In the genomic region with DNA sequence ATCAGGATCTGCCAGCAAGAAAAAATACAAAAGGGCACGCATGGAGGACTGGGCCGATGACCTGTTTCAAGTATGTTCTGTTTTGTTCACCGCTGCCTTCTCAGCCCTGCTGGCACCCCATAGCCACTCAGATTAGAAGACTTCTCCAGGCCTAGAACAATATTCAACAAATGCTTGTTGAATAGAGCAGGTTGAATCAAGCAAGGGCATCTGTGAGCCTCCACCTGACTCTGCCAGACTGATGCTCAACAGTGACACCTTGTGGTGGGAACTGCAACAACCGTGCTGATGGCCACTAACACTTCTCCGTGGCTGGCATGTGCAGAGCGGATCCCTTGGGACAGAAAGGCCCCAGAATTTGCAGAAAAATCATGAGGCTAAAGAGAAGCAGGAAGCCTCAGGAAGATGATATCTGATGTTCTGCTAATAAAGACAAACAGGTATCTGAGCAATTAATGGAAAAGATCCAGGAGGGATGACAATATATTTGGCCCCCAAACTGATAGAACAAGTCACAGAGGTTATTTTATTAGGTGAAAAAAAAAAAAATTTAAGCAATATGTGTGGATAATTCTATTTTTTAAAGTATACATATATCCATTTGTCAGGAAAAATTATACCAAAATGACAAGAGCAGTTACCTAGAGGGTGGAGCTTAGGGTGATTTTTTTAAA, we compare ENCODE assay signal across 8 cellular contexts.
DNase-seq lines count a peak whose midpoint lies in the region; ATAC-seq and TF ChIP-seq lines count a peak whose summit lies in the region.

No MANE protein-coding gene starts in this region.

- ATAC-seq in activated naive CD8-positive, alpha-beta T cell treated with anti-CD3 and anti-CD28 coated beads, Interleukin-2, amount 50 U/mL, for 24 hours: peak; percentile 34
- ATAC-seq in left lobe of liver (peak; percentile 84), HG02840 (IDR thresholded peaks at IDR 0.05; ENCODE audit: low FRiP score, unreplicated experiment) (no peak), GM19452 (IDR thresholded peaks at IDR 0.05; ENCODE audit: unreplicated experiment) (no peak)

- no peak overlapping the region for H3K4me3 Mint-ChIP-seq in activated naive CD8-positive, alpha-beta T cell treated with anti-CD3 and anti-CD28 coated beads, Interleukin-2, amount 50 U/mL, for 24 hours

- no peaks in the 10 kb centered on the region for H3K36me3 ChIP-seq in NT2/D1 (ENCODE audit: insufficient read depth, insufficient read length, low read length)

- peaks cover 6% of the 10 kb centered on the region for H3K27me3 Mint-ChIP-seq in activated naive CD8-positive, alpha-beta T cell treated with anti-CD3 and anti-CD28 coated beads, Interleukin-2, amount 50 U/mL, for 24 hours

- H3K4me1 Mint-ChIP-seq in activated naive CD8-positive, alpha-beta T cell treated with anti-CD3 and anti-CD28 coated beads, Interleukin-2, amount 50 U/mL, for 24 hours: no peaks in the 10 kb centered on the region

- DNase-seq in DMS79 (lab: John Stamatoyannopoulos, UW): peak; percentile 20
- DNase-seq in HL-60 (ENCODE audit: low read depth in 1 of 2, low spot score in 1 of 2): peak; percentile 51 to 59
- DNase-seq in NT2/D1 (ENCODE audit: low read depth, low spot score): peak; percentile 65
- DNase-seq in activated naive CD8-positive, alpha-beta T cell treated with anti-CD3 and anti-CD28 coated beads, Interleukin-2, amount 50 U/mL, for 24 hours: peak; percentile 63
- DNase-seq in left lobe of liver (ENCODE audit: low spot score): peak; percentile 58
- DNase-seq in superior temporal gyrus (ENCODE audit: extremely low spot score): peak; percentile 62

- H3K27me3 ChIP-seq in HL-60 (ENCODE audit: insufficient read depth, poor library complexity, severe bottlenecking) (no peaks in the 10 kb centered on the region), NT2/D1 (ENCODE audit: insufficient read depth, insufficient read length) (no peaks in the 10 kb centered on the region)

- TF ChIP-seq CTCF in HL-60 (IDR thresholded peaks at IDR 0.05; ENCODE audit: insufficient read depth, low read length): peak; percentile 78

- no peaks in the 10 kb centered on the region for H3K9me3 ChIP-seq in NT2/D1 (ENCODE audit: insufficient read depth, low read length)

- H3K27ac ChIP-seq in HL-60 (replicated peaks): no peak overlapping the region

- no peak overlapping the region for H3K27ac Mint-ChIP-seq in activated naive CD8-positive, alpha-beta T cell treated with anti-CD3 and anti-CD28 coated beads, Interleukin-2, amount 50 U/mL, for 24 hours

- peaks cover 5% of the 10 kb centered on the region for H3K9me3 Mint-ChIP-seq in activated naive CD8-positive, alpha-beta T cell treated with anti-CD3 and anti-CD28 coated beads, Interleukin-2, amount 50 U/mL, for 24 hours

- no peaks in the 10 kb centered on the region for H3K36me3 Mint-ChIP-seq in activated naive CD8-positive, alpha-beta T cell treated with anti-CD3 and anti-CD28 coated beads, Interleukin-2, amount 50 U/mL, for 24 hours (ENCODE audit: low read depth)

- no peak overlapping the region for H3K4me3 ChIP-seq in HL-60 (replicated peaks; ENCODE audit: insufficient read depth, low read length)
- no peak overlapping the region for H3K4me3 ChIP-seq in NT2/D1 (ENCODE audit: insufficient read length, low read depth)

- H3K9ac ChIP-seq in NT2/D1 (ENCODE audit: insufficient read length, low read depth): no peak overlapping the region

- H3K4me1 ChIP-seq in NT2/D1 (ENCODE audit: insufficient read depth, insufficient read length): no peaks in the 10 kb centered on the region

Comparison
In these comparisons a context has a peak if more than half of its experiments do, and no peak if none do; other contexts are left out.
1. ATAC-seq: peak in activated naive CD8-positive, alpha-beta T cell treated with anti-CD3 and anti-CD28 coated beads, Interleukin-2, amount 50 U/mL, for 24 hours (single experiment) and left lobe of liver (single experiment); none in HG02840 (single experiment) and GM19452 (single experiment).
2. Peak in every context shown above with its lines, with median percentiles within 50 percentile points of each other: DNase-seq.